In genomic region chr7:139095194-139095659, GRCh38 we compare ENCODE assay signal across 8 cellular contexts. TPM values are rescaled to one million over a fixed set of nuclear protein-coding genes. Genes with fewer than 3 reads are reported as not detected.
DNase-seq lines count a peak whose midpoint lies in the region; ATAC-seq, FAIRE-seq and TF ChIP-seq lines count a peak whose summit lies in the region.

No MANE protein-coding gene starts in this region.

- H3K9me3 Mint-ChIP-seq in effector memory CD8-positive, alpha-beta T cell = no peaks in the 10 kb centered on the region

- FAIRE-seq in frontal cortex (lab: Jason Lieb, UNC) = no peak

- peak overlapping the region; percentile 83 for H3K27ac ChIP-seq in C4-2B
- no peak overlapping the region for H3K27ac ChIP-seq in caudate nucleus (ENCODE audit: low read depth, low read length)

- H3K36me3 Mint-ChIP-seq in effector memory CD8-positive, alpha-beta T cell (ENCODE audit: insufficient read depth) = peaks cover 91% of the 10 kb centered on the region

- peak overlapping the region; percentile 82 to 89 for H3K27ac Mint-ChIP-seq in effector memory CD8-positive, alpha-beta T cell

- TF ChIP-seq CTCF in C4-2B (conservative IDR thresholded peaks at IDR 0.05) = no peak

- peak overlapping the region; percentile 85 to 95 for H3K4me3 Mint-ChIP-seq in effector memory CD8-positive, alpha-beta T cell

- H3K4me1 Mint-ChIP-seq in effector memory CD8-positive, alpha-beta T cell (ENCODE audit: low read depth in 2 of 2) = peaks cover 64 to 73% of the 10 kb centered on the region in 2 donors

- ATAC-seq in GM19467 (IDR thresholded peaks at IDR 0.05; ENCODE audit: unreplicated experiment) = peak; percentile 99
- ATAC-seq in HG03558 (IDR thresholded peaks at IDR 0.05; ENCODE audit: extremely low read depth, unreplicated experiment) = peak; percentile 99
- ATAC-seq in effector memory CD8-positive, alpha-beta T cell (replicated peaks) = peak; percentile 91

- no peaks in the 10 kb centered on the region for H3K27me3 Mint-ChIP-seq in effector memory CD8-positive, alpha-beta T cell

- peak in 3 of 4 experiments; percentile 29 to 53 (median 52) for DNase-seq in activated CD4-positive, CD25-positive, alpha-beta regulatory T cell (lab: John Stamatoyannopoulos, UW)
- peak; percentile 74 to 77 (median 77) for DNase-seq in effector memory CD8-positive, alpha-beta T cell
- peak; percentile 45 for DNase-seq in stimulated activated CD8-positive, alpha-beta memory T cell treated with anti-CD3 and anti-CD28 coated beads, Interleukin-12 subunit alpha, Interleukin-12 subunit beta, amount 100 ng/mL, for 4 hours (ENCODE audit: low read depth)
- no peak for DNase-seq in caudate nucleus (lab: John Stamatoyannopoulos, UW)
- no peak for DNase-seq in frontal cortex (ENCODE audit: low spot score in 2 of 2)

RNA-seq across cellular contexts. Expression of gene ZC3HAV1, which starts 14.3 kb away (rescaled TPM):
- 4.1 TPM for total RNA-seq in frontal cortex

RNA-seq across cellular contexts. Expression of gene ZC3HAV1L, which starts 59.4 kb away (rescaled TPM):
- total RNA-seq in frontal cortex = 5.7 TPM

Comparison
In these comparisons a context has a peak if more than half of its experiments do, and no peak if none do; other contexts are left out.
1. DNase-seq: peak in activated CD4-positive, CD25-positive, alpha-beta regulatory T cell (3 of 4), effector memory CD8-positive, alpha-beta T cell (3 of 3) and stimulated activated CD8-positive, alpha-beta memory T cell treated with anti-CD3 and anti-CD28 coated beads, Interleukin-12 subunit alpha, Interleukin-12 subunit beta, amount 100 ng/mL, for 4 hours (single experiment); none in caudate nucleus (0 of 61) and frontal cortex (0 of 2).
2. Peak in every context shown above with its lines, with median percentiles within 50 percentile points of each other: ATAC-seq.